1 cellular context compared by ENCODE assay signal in genomic region chr1:41919764-41920397, GRCh38.
TF ChIP-seq lines count a peak whose summit lies in the region.

No MANE protein-coding gene starts in this region.

TF ChIP-seq in HEK293, 187 proteins besides CTCF, POLR2A, EP300 and RAD21 (continued from another document and continues in another):
- no peak; the same call in 1 of the 2 replicates for TF ChIP-seq ZFP37 (tag by site-specific recombination; IDR thresholded peaks at IDR 0.05)
- TF ChIP-seq ZNF548 (tag by site-specific recombination; IDR thresholded peaks at IDR 0.05): no peak
- no peak for TF ChIP-seq ZNF426 (tag by site-specific recombination; IDR thresholded peaks at IDR 0.05)
- no peak for TF ChIP-seq ZNF560 (tag by site-specific recombination; IDR thresholded peaks at IDR 0.05; ENCODE audit: borderline replicate concordance)
- TF ChIP-seq ZNF169 (tag by site-specific recombination; IDR thresholded peaks at IDR 0.05): no peak
- TF ChIP-seq ZNF121 (tag by site-specific recombination; IDR thresholded peaks at IDR 0.05): no peak
- TF ChIP-seq ZBTB21 (tag by site-specific recombination; IDR thresholded peaks at IDR 0.05): no peak
- TF ChIP-seq ZNF654 (tag by site-specific recombination; IDR thresholded peaks at IDR 0.05; ENCODE audit: low read depth): no peak
- TF ChIP-seq, protein P1, sequence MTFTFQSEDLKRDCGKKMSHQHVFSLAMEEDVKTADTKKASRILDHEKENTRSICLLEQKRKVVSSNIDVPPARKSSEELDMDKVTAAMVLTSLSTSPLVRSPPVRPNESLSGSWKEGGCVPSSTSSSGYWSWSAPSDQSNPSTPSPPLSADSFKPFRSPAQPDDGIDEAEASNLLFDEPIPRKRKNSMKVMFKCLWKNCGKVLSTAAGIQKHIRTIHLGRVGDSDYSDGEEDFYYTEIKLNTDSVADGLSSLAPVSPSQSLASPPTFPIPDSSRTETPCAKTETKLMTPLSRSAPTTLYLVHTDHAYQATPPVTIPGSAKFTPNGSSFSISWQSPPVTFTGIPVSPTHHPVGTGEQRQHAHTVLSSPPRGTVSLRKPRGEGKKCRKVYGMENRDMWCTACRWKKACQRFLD (tag by site-specific recombination; IDR thresholded peaks at IDR 0.05): no peak
- no peak for TF ChIP-seq ZNF155 (tag by site-specific recombination; IDR thresholded peaks at IDR 0.05)
- peak; percentile 94; the same call in 1 of the 2 replicates for TF ChIP-seq GLIS2 (tag by site-specific recombination; IDR thresholded peaks at IDR 0.05)
- peak; percentile 23; the same call in 1 of the 2 replicates for TF ChIP-seq WT1 (tag by site-specific recombination; IDR thresholded peaks at IDR 0.05)
- TF ChIP-seq ZNF404 (tag by site-specific recombination; IDR thresholded peaks at IDR 0.05): no peak
- TF ChIP-seq, protein P2, sequence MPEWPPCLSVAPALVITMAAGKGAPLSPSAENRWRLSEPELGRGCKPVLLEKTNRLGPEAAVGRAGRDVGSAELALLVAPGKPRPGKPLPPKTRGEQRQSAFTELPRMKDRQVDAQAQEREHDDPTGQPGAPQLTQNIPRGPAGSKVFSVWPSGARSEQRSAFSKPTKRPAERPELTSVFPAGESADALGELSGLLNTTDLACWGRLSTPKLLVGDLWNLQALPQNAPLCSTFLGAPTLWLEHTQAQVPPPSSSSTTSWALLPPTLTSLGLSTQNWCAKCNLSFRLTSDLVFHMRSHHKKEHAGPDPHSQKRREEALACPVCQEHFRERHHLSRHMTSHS (tag by site-specific recombination; IDR thresholded peaks at IDR 0.05): no peak
- no peak for TF ChIP-seq ZNF311 (tag by site-specific recombination; IDR thresholded peaks at IDR 0.05; ENCODE audit: borderline replicate concordance)
- TF ChIP-seq, protein P3, sequence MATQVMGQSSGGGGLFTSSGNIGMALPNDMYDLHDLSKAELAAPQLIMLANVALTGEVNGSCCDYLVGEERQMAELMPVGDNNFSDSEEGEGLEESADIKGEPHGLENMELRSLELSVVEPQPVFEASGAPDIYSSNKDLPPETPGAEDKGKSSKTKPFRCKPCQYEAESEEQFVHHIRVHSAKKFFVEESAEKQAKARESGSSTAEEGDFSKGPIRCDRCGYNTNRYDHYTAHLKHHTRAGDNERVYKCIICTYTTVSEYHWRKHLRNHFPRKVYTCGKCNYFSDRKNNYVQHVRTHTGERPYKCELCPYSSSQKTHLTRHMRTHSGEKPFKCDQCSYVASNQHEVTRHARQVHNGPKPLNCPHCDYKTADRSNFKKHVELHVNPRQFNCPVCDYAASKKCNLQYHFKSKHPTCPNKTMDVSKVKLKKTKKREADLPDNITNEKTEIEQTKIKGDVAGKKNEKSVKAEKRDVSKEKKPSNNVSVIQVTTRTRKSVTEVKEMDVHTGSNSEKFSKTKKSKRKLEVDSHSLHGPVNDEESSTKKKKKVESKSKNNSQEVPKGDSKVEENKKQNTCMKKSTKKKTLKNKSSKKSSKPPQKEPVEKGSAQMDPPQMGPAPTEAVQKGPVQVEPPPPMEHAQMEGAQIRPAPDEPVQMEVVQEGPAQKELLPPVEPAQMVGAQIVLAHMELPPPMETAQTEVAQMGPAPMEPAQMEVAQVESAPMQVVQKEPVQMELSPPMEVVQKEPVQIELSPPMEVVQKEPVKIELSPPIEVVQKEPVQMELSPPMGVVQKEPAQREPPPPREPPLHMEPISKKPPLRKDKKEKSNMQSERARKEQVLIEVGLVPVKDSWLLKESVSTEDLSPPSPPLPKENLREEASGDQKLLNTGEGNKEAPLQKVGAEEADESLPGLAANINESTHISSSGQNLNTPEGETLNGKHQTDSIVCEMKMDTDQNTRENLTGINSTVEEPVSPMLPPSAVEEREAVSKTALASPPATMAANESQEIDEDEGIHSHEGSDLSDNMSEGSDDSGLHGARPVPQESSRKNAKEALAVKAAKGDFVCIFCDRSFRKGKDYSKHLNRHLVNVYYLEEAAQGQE (tag by site-specific recombination; IDR thresholded peaks at IDR 0.05): no peak
- TF ChIP-seq ZNF701 (tag by site-specific recombination; IDR thresholded peaks at IDR 0.05): no peak
- no peak for TF ChIP-seq HOXA7 (CRISPR knock-in tag; IDR thresholded peaks at IDR 0.05; ENCODE audit: borderline replicate concordance)
- TF ChIP-seq ZBTB8A (tag by site-specific recombination; IDR thresholded peaks at IDR 0.05): peak; percentile 48; the same call in 1 of the 2 replicates
- no peak for TF ChIP-seq SALL2 (tag by site-specific recombination; IDR thresholded peaks at IDR 0.05; ENCODE audit: borderline replicate concordance)
- TF ChIP-seq ZNF785 (tag by site-specific recombination; IDR thresholded peaks at IDR 0.05): no peak
- TF ChIP-seq ZNF239 (tag by site-specific recombination; IDR thresholded peaks at IDR 0.05): no peak
- TF ChIP-seq ZNF266 (tag by site-specific recombination; IDR thresholded peaks at IDR 0.05; ENCODE audit: low read depth): no peak
- TF ChIP-seq ZBTB48 (tag by site-specific recombination; IDR thresholded peaks at IDR 0.05): peak; percentile 58; the same call in 1 of the 2 replicates
- TF ChIP-seq ZNF23 (tag by site-specific recombination; IDR thresholded peaks at IDR 0.05; ENCODE audit: borderline replicate concordance): no peak
- no peak for TF ChIP-seq ZFP3 (tag by site-specific recombination; IDR thresholded peaks at IDR 0.05; ENCODE audit: low read depth)
- no peak for TF ChIP-seq ZNF623 (tag by site-specific recombination; IDR thresholded peaks at IDR 0.05)
- TF ChIP-seq ZNF140 (tag by site-specific recombination; IDR thresholded peaks at IDR 0.05): no peak
- TF ChIP-seq, protein P4, sequence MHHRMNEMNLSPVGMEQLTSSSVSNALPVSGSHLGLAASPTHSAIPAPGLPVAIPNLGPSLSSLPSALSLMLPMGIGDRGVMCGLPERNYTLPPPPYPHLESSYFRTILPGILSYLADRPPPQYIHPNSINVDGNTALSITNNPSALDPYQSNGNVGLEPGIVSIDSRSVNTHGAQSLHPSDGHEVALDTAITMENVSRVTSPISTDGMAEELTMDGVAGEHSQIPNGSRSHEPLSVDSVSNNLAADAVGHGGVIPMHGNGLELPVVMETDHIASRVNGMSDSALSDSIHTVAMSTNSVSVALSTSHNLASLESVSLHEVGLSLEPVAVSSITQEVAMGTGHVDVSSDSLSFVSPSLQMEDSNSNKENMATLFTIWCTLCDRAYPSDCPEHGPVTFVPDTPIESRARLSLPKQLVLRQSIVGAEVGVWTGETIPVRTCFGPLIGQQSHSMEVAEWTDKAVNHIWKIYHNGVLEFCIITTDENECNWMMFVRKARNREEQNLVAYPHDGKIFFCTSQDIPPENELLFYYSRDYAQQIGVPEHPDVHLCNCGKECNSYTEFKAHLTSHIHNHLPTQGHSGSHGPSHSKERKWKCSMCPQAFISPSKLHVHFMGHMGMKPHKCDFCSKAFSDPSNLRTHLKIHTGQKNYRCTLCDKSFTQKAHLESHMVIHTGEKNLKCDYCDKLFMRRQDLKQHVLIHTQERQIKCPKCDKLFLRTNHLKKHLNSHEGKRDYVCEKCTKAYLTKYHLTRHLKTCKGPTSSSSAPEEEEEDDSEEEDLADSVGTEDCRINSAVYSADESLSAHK (tag by site-specific recombination; IDR thresholded peaks at IDR 0.05): peak; percentile 99
- TF ChIP-seq, protein P5, sequence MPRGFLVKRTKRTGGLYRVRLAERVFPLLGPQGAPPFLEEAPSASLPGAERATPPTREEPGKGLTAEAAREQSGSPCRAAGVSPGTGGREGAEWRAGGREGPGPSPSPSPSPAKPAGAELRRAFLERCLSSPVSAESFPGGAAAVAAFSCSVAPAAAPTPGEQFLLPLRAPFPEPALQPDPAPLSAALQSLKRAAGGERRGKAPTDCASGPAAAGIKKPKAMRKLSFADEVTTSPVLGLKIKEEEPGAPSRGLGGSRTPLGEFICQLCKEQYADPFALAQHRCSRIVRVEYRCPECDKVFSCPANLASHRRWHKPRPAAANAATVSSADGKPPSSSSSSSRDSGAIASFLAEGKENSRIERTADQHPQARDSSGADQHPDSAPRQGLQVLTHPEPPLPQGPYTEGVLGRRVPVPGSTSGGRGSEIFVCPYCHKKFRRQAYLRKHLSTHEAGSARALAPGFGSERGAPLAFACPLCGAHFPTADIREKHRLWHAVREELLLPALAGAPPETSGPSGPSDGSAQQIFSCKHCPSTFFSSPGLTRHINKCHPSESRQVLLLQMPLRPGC (tag by site-specific recombination; IDR thresholded peaks at IDR 0.05): no peak; the same call in 1 of the 2 replicates
- no peak for TF ChIP-seq ZNF529 (tag by site-specific recombination; IDR thresholded peaks at IDR 0.05; ENCODE audit: insufficient replicate concordance)
- no peak for TF ChIP-seq OVOL3 (tag by site-specific recombination; IDR thresholded peaks at IDR 0.05)
- TF ChIP-seq ZNF664 (tag by site-specific recombination; IDR thresholded peaks at IDR 0.05): no peak
- TF ChIP-seq SCRT1 (tag by site-specific recombination; IDR thresholded peaks at IDR 0.05; ENCODE audit: borderline replicate concordance): no peak
- peak; percentile 34; the same call in 1 of the 2 replicates for TF ChIP-seq ZNF394 (tag by site-specific recombination; IDR thresholded peaks at IDR 0.05; ENCODE audit: borderline replicate concordance)
- TF ChIP-seq MEIS1 (CRISPR knock-in tag; IDR thresholded peaks at IDR 0.05; ENCODE audit: borderline replicate concordance): no peak
- no peak for TF ChIP-seq ZNF580 (tag by site-specific recombination; IDR thresholded peaks at IDR 0.05)
- TF ChIP-seq, protein P6, sequence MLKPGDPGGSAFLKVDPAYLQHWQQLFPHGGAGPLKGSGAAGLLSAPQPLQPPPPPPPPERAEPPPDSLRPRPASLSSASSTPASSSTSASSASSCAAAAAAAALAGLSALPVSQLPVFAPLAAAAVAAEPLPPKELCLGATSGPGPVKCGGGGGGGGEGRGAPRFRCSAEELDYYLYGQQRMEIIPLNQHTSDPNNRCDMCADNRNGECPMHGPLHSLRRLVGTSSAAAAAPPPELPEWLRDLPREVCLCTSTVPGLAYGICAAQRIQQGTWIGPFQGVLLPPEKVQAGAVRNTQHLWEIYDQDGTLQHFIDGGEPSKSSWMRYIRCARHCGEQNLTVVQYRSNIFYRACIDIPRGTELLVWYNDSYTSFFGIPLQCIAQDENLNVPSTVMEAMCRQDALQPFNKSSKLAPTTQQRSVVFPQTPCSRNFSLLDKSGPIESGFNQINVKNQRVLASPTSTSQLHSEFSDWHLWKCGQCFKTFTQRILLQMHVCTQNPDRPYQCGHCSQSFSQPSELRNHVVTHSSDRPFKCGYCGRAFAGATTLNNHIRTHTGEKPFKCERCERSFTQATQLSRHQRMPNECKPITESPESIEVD (tag by site-specific recombination; IDR thresholded peaks at IDR 0.05): no peak
- TF ChIP-seq, protein P7, sequence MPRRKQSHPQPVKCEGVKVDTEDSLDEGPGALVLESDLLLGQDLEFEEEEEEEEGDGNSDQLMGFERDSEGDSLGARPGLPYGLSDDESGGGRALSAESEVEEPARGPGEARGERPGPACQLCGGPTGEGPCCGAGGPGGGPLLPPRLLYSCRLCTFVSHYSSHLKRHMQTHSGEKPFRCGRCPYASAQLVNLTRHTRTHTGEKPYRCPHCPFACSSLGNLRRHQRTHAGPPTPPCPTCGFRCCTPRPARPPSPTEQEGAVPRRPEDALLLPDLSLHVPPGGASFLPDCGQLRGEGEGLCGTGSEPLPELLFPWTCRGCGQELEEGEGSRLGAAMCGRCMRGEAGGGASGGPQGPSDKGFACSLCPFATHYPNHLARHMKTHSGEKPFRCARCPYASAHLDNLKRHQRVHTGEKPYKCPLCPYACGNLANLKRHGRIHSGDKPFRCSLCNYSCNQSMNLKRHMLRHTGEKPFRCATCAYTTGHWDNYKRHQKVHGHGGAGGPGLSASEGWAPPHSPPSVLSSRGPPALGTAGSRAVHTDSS (tag by site-specific recombination; IDR thresholded peaks at IDR 0.05): no peak
- TF ChIP-seq HOXC10 (CRISPR knock-in tag; IDR thresholded peaks at IDR 0.05): no peak
- no peak; the same call in 1 of the 2 replicates for TF ChIP-seq ZNF76 (tag by site-specific recombination; IDR thresholded peaks at IDR 0.05; ENCODE audit: borderline replicate concordance, low read depth)
- TF ChIP-seq REPIN1 (tag by site-specific recombination; IDR thresholded peaks at IDR 0.05; ENCODE audit: low read depth): no peak
- TF ChIP-seq ZNF792 (tag by site-specific recombination; IDR thresholded peaks at IDR 0.05): no peak
- no peak for TF ChIP-seq SETDB1 (IDR thresholded peaks at IDR 0.05; ENCODE audit: insufficient read length, low read length)
- TF ChIP-seq, protein P8, sequence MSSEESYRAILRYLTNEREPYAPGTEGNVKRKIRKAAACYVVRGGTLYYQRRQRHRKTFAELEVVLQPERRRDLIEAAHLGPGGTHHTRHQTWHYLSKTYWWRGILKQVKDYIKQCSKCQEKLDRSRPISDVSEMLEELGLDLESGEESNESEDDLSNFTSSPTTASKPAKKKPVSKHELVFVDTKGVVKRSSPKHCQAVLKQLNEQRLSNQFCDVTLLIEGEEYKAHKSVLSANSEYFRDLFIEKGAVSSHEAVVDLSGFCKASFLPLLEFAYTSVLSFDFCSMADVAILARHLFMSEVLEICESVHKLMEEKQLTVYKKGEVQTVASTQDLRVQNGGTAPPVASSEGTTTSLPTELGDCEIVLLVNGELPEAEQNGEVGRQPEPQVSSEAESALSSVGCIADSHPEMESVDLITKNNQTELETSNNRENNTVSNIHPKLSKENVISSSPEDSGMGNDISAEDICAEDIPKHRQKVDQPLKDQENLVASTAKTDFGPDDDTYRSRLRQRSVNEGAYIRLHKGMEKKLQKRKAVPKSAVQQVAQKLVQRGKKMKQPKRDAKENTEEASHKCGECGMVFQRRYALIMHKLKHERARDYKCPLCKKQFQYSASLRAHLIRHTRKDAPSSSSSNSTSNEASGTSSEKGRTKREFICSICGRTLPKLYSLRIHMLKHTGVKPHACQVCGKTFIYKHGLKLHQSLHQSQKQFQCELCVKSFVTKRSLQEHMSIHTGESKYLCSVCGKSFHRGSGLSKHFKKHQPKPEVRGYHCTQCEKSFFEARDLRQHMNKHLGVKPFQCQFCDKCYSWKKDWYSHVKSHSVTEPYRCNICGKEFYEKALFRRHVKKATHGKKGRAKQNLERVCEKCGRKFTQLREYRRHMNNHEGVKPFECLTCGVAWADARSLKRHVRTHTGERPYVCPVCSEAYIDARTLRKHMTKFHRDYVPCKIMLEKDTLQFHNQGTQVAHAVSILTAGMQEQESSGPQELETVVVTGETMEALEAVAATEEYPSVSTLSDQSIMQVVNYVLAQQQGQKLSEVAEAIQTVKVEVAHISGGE (tag by site-specific recombination; conservative IDR thresholded peaks at IDR 0.05; ENCODE audit: low read depth): peak; percentile 54
- no peak for TF ChIP-seq ZNF138 (tag by site-specific recombination; IDR thresholded peaks at IDR 0.05; ENCODE audit: borderline replicate concordance)
- TF ChIP-seq ZNF248 (tag by site-specific recombination; IDR thresholded peaks at IDR 0.05): no peak
- TF ChIP-seq ZNF747 (tag by site-specific recombination; IDR thresholded peaks at IDR 0.05): no peak
- no peak for TF ChIP-seq KLF10 (tag by site-specific recombination; IDR thresholded peaks at IDR 0.05)
- no peak for TF ChIP-seq ZNF175 (tag by site-specific recombination; IDR thresholded peaks at IDR 0.05)
- peak; percentile 63 for TF ChIP-seq YY1 (tag by site-specific recombination; IDR thresholded peaks at IDR 0.05)
